29 cellular contexts compared by ENCODE assay signal in genomic region chrX:16577483-16578029, GRCh38.
"Had no signal": no experiment of that assay in that cellular context is flagged by ENCODE, and none has a peak within 500 bp of the region (broad histone marks: within the 10 kb centered on the region; RNA-seq: fewer than 3 reads in every experiment).

No MANE protein-coding gene starts in this region.

- DNase-seq: activated B cell treated with CpG ODN at 0.5 μM for 24 hours; activated CD4-positive, alpha-beta T cell treated with anti-CD3 and anti-CD28 coated beads for 36 hours; activated CD4-positive, alpha-beta T cell treated with anti-CD3 and anti-CD28 coated beads, Interleukin-2, amount 50 U/mL, for 4 hours; activated CD8-positive, alpha-beta memory T cell treated with anti-CD3 and anti-CD28 coated beads for 24 hours; activated CD8-positive, alpha-beta memory T cell treated with anti-CD3 and anti-CD28 coated beads, Interleukin-2, amount 50 U/mL, for 4 hours; activated T-cell treated with anti-CD3 and anti-CD28 coated beads, Interleukin-2, amount 50 U/mL, for 24 hours; aorta; caudate nucleus; effector CD8-positive, alpha-beta T cell; gastrocnemius medialis; head of caudate nucleus; islet precursor cell; left cardiac atrium; mucosa of descending colon; stimulated activated CD4-positive, alpha-beta T cell treated with anti-CD3 and anti-CD28 coated beads, Interleukin-2, amount 100 ng/mL, for 48 hours; stimulated activated CD8-positive, alpha-beta memory T cell treated with anti-CD3 and anti-CD28 coated beads, Interleukin-4, amount 100 ng/mL, for 48 hours; stimulated activated naive B cell treated with anti-CD40 and anti-IgM and Interleukin-4, amounts not matched to agents 10 μg/mL and 1 μg/mL and 100 μg/mL, for 72 hours; T-cell; transverse colon had no signal

- ATAC-seq: activated CD4-positive, alpha-beta T cell treated with anti-CD3 and anti-CD28 coated beads for 36 hours; activated naive CD4-positive, alpha-beta T cell treated with anti-CD3 and anti-CD28 coated beads, Interleukin-2, amount 50 U/mL, for 72 hours; activated T-helper 17 cell treated with anti-CD3 and anti-CD28 coated beads, Interleukin-2, amount 50 U/mL, for 72 hours; gastrocnemius medialis; left cardiac atrium; mucosa of descending colon; stimulated activated naive B cell treated with anti-CD40 and anti-IgM and Interleukin-4, amounts not matched to agents 10 μg/mL and 1 μg/mL and 100 μg/mL, for 72 hours; T-cell had no signal

- H3K4me3 ChIP-seq: esophagus muscularis mucosa, gastrocnemius medialis, mucosa of descending colon, prostate gland, transverse colon had no signal

- H3K27ac Mint-ChIP-seq: activated B cell treated with CpG ODN at 0.5 μM for 24 hours; activated CD4-positive, alpha-beta T cell treated with anti-CD3 and anti-CD28 coated beads for 36 hours; activated naive CD4-positive, alpha-beta T cell treated with anti-CD3 and anti-CD28 coated beads, Interleukin-2, amount 50 U/mL, for 72 hours; activated T-cell treated with anti-CD3 and anti-CD28 coated beads, Interleukin-2, amount 50 U/mL, for 24 hours; activated T-helper 17 cell treated with anti-CD3 and anti-CD28 coated beads, Interleukin-2, amount 50 U/mL, for 72 hours; dendritic cell treated with granulocyte-macrophage colony-stimulating factor and Interleukin-4, amounts not matched to agents 40 ng/mL and 50 ng/mL, for 4 days; memory B cell; stimulated activated naive B cell treated with anti-CD40 and anti-IgM and Interleukin-4, amounts not matched to agents 10 μg/mL and 1 μg/mL and 100 μg/mL, for 72 hours; T-cell had no signal

- H3K36me3 ChIP-seq: brain microvascular endothelial cell, esophagus muscularis mucosa, gastrocnemius medialis, prostate gland, transverse colon had no signal

- H3K4me3 Mint-ChIP-seq: activated B cell treated with CpG ODN at 0.5 μM for 24 hours; activated CD4-positive, alpha-beta T cell treated with anti-CD3 and anti-CD28 coated beads for 36 hours; activated T-cell treated with anti-CD3 and anti-CD28 coated beads, Interleukin-2, amount 50 U/mL, for 24 hours; activated T-helper 17 cell treated with anti-CD3 and anti-CD28 coated beads, Interleukin-2, amount 50 U/mL, for 72 hours; dendritic cell treated with granulocyte-macrophage colony-stimulating factor and Interleukin-4, amounts not matched to agents 40 ng/mL and 50 ng/mL, for 4 days; memory B cell; stimulated activated naive B cell treated with anti-CD40 and anti-IgM and Interleukin-4, amounts not matched to agents 10 μg/mL and 1 μg/mL and 100 μg/mL, for 72 hours; T-cell had no signal

- H3K4me1 Mint-ChIP-seq: activated B cell treated with CpG ODN at 0.5 μM for 24 hours; activated CD4-positive, alpha-beta T cell treated with anti-CD3 and anti-CD28 coated beads for 36 hours; activated T-helper 17 cell treated with anti-CD3 and anti-CD28 coated beads, Interleukin-2, amount 50 U/mL, for 72 hours; memory B cell; stimulated activated naive B cell treated with anti-CD40 and anti-IgM and Interleukin-4, amounts not matched to agents 10 μg/mL and 1 μg/mL and 100 μg/mL, for 72 hours had no signal

- H3K27me3 Mint-ChIP-seq: activated B cell treated with CpG ODN at 0.5 μM for 24 hours; activated CD4-positive, alpha-beta T cell treated with anti-CD3 and anti-CD28 coated beads for 36 hours; activated T-helper 17 cell treated with anti-CD3 and anti-CD28 coated beads, Interleukin-2, amount 50 U/mL, for 72 hours; dendritic cell treated with granulocyte-macrophage colony-stimulating factor and Interleukin-4, amounts not matched to agents 40 ng/mL and 50 ng/mL, for 4 days; memory B cell had no signal

- H3K9me3 ChIP-seq: mucosa of descending colon, prostate gland, transverse colon had no signal

- H3K4me1 ChIP-seq: esophagus muscularis mucosa, gastrocnemius medialis, prostate gland, transverse colon had no signal

- H3K27me3 ChIP-seq: brain microvascular endothelial cell, esophagus muscularis mucosa, transverse colon had no signal

- FAIRE-seq: endothelial cell of umbilical vein, TTC549, urothelium cell line had no signal

- H3K36me3 Mint-ChIP-seq: activated naive CD4-positive, alpha-beta T cell treated with anti-CD3 and anti-CD28 coated beads, Interleukin-2, amount 50 U/mL, for 72 hours; T-cell had no signal

- H3K27ac ChIP-seq: brain microvascular endothelial cell, esophagus muscularis mucosa, gastrocnemius medialis, prostate gland, transverse colon had no signal

- H3K9me3 Mint-ChIP-seq: activated T-helper 17 cell treated with anti-CD3 and anti-CD28 coated beads, Interleukin-2, amount 50 U/mL, for 72 hours; dendritic cell treated with granulocyte-macrophage colony-stimulating factor and Interleukin-4, amounts not matched to agents 40 ng/mL and 50 ng/mL, for 4 days had no signal
